11 cellular contexts compared by ENCODE assay signal in genomic region chr12:53298154-53298553, GRCh38. TPM values are rescaled to one million over a fixed set of nuclear protein-coding genes. Genes with fewer than 3 reads are reported as not detected.
DNase-seq lines count a peak whose midpoint lies in the region; ATAC-seq and TF ChIP-seq lines count a peak whose summit lies in the region.
"Had no signal": no experiment of that assay in that cellular context is flagged by ENCODE, and none has a peak within 500 bp of the region (broad histone marks: within the 10 kb centered on the region; RNA-seq: fewer than 3 reads in every experiment).

No MANE protein-coding gene starts in this region.

- no peak for TF ChIP-seq CTCF in Panc1 (IDR thresholded peaks at IDR 0.05)
- no peak for TF ChIP-seq CTCF in smooth muscle cell (IDR thresholded peaks at IDR 0.05; ENCODE audit: borderline replicate concordance, insufficient read depth, poor library complexity, severe bottlenecking)

- intact Hi-C loops in Panc1 (cut with micrococcal nuclease; ENCODE audit: unreplicated experiment): no loop called here

- DNase-seq in SIG-M5 treated with dmso at 0.1 percent for 504 hours (lab: John Stamatoyannopoulos, UW; ENCODE audit: unreplicated experiment): peak; percentile 71
- DNase-seq in SIG-M5 (lab: John Stamatoyannopoulos, UW): no peak
- no peak for DNase-seq in Panc1 (ENCODE audit: low read depth, low spot score)
- DNase-seq in fibroblast of gingiva (ENCODE audit: low read depth): peak; percentile 95
- DNase-seq in smooth muscle cell (lab: John Stamatoyannopoulos, UW; ENCODE audit: unreplicated experiment): no peak
- no peak for DNase-seq in H4 (ENCODE audit: low spot score)
- DNase-seq in activated effector memory CD4-positive, alpha-beta T cell treated with anti-CD3 and anti-CD28 coated beads, Interleukin-2, amount 50 U/mL, for 16 hours: no peak
- DNase-seq: 8988T had no signal

- no peaks in the 10 kb centered on the region for H3K27me3 ChIP-seq in Panc1 (ENCODE audit: control insufficient read depth, insufficient read depth, low read length)
- no peaks in the 10 kb centered on the region for H3K27me3 ChIP-seq in smooth muscle cell (ENCODE audit: low read depth)

- H3K4me1 ChIP-seq in Panc1 (ENCODE audit: control insufficient read depth, insufficient read depth, low read length): peaks cover 47% of the 10 kb centered on the region
- H3K4me1 ChIP-seq in smooth muscle cell (ENCODE audit: low read depth): peaks cover 25% of the 10 kb centered on the region

- peak overlapping the region in 1 of 2 experiments; percentile 7; a peak in 1 of 4 replicates for H3K4me3 ChIP-seq in Panc1 (ENCODE audit: low read depth in 2 of 2, low read length in 2 of 2)
- no peak overlapping the region for H3K4me3 ChIP-seq in smooth muscle cell

- H3K9me3 ChIP-seq in Panc1 (ENCODE audit: control insufficient read depth, insufficient read depth, low read depth, low read length): no peaks in the 10 kb centered on the region
- no peaks in the 10 kb centered on the region for H3K9me3 ChIP-seq in smooth muscle cell (replicated peaks; ENCODE audit: low read depth)

- no peaks in the 10 kb centered on the region for H4K20me1 ChIP-seq in smooth muscle cell (ENCODE audit: low read depth)

- H3K36me3 ChIP-seq in Panc1 (ENCODE audit: control insufficient read depth, insufficient read depth, low read length) (no peaks in the 10 kb centered on the region; the same call in 1 of the 2 replicates), smooth muscle cell (ENCODE audit: low read depth) (no peaks in the 10 kb centered on the region)

- ATAC-seq in Panc1 (no peak), GM18505 (IDR thresholded peaks at IDR 0.05; ENCODE audit: unreplicated experiment) (no peak)

- H3F3A ChIP-seq in smooth muscle cell (ENCODE audit: low read depth): peaks cover 31% of the 10 kb centered on the region

- no peak overlapping the region for H2AFZ ChIP-seq in smooth muscle cell (ENCODE audit: low read depth)

- H3K79me2 ChIP-seq in smooth muscle cell (ENCODE audit: low read depth): peaks cover 46% of the 10 kb centered on the region

- WGBS in smooth muscle cell (ENCODE audit: low lambda C conversion rate): 70% methylated on average over 5 of the region's 5 CpGs

- in situ Hi-C loops in Panc1 (cut with HindIII; ENCODE audit: low pct_unique_long_range_greater_than_20kb, low sequenced_read_pairs): no loop called here

- CTCF ChIA-PET in Panc1 (lab: Charles Lee): interaction anchor here (1.2 to 1.3 kb wide), 2 partner anchors 23 to 85 kb away, joined by 3 to 4 read pairs; partner anchors contain the start of gene AAAS

- H3K27ac ChIP-seq in Panc1 (ENCODE audit: low read length): peak overlapping the region; percentile 29; the same call in 1 of the 2 replicates
- peak overlapping the region; percentile 94 for H3K27ac ChIP-seq in smooth muscle cell (ENCODE audit: low read depth)

- H3K9ac ChIP-seq in smooth muscle cell (ENCODE audit: low read depth): no peak overlapping the region

- BruUV-seq in Panc1 (replicated peaks; lab: Mats Ljungman, UMichigan): no TSS peak

- POLR2A ChIA-PET in Panc1 (lab: Charles Lee): interaction anchor here (0.7 kb wide), 2 partner anchors 22 to 92 kb away, joined by 4 to 5 read pairs; no protein-coding TSS in a partner anchor

- H3K4me2 ChIP-seq in smooth muscle cell: no peak overlapping the region

- TF ChIP-seq POLR2A in GM18505 (IDR thresholded peaks at IDR 0.05; ENCODE audit: borderline replicate concordance, extremely low read depth, insufficient read depth, insufficient read length): no peak

RNA-seq across cellular contexts. Expression of gene MYG1, which starts 1.3 kb away (rescaled TPM):
- total RNA-seq in Panc1 (2021; ENCODE audit: unreplicated experiment) (77.4 TPM), smooth muscle cell (30.8 and 39.1 TPM in 2 replicates)
- polyA plus RNA-seq in Panc1 (2012; ENCODE audit: insufficient read length): 79.4 TPM
- polyA plus RNA-seq in smooth muscle cell: 56.9 and 60.9 TPM in 2 replicates
- total RNA-seq in H4 (2014; rRNA removed; shearing (Covaris generic)): 80.2 and 82.8 TPM in 2 replicates

RNA-seq across cellular contexts. Expression of gene PFDN5, which starts 2.8 kb away (rescaled TPM):
- total RNA-seq in Panc1 (2021; ENCODE audit: unreplicated experiment) (340 TPM), smooth muscle cell (416 and 464 TPM in 2 replicates)
- polyA plus RNA-seq in Panc1 (2012; ENCODE audit: insufficient read length): 383 TPM
- polyA plus RNA-seq in smooth muscle cell: 523 and 540 TPM in 2 replicates
- total RNA-seq in H4 (2014; rRNA removed; shearing (Covaris generic)): 462 and 537 TPM in 2 replicates

RNA-seq across cellular contexts. Expression of gene AAAS, which starts 23.3 kb away (rescaled TPM):
- 77.7 TPM for total RNA-seq in Panc1 (2021; ENCODE audit: unreplicated experiment)
- polyA plus RNA-seq in Panc1 (2012; ENCODE audit: insufficient read length): 54.8 TPM
- 56.8 and 57.3 TPM in 2 replicates for total RNA-seq in smooth muscle cell
- 58.3 and 65.7 TPM in 2 replicates for polyA plus RNA-seq in smooth muscle cell
- 57.0 and 74.6 TPM in 2 replicates for total RNA-seq in H4 (2014; rRNA removed; shearing (Covaris generic))

RNA-seq across cellular contexts. Expression of gene ESPL1, which starts 30.1 kb away (rescaled TPM):
- total RNA-seq in Panc1 (2021; ENCODE audit: unreplicated experiment) (54.6 TPM), smooth muscle cell (3.1 and 4.7 TPM in 2 replicates)
- 13.7 TPM for polyA plus RNA-seq in Panc1 (2012; ENCODE audit: insufficient read length)
- 2.0 and 3.5 TPM in 2 replicates for polyA plus RNA-seq in smooth muscle cell
- 7.8 and 22.6 TPM in 2 replicates for total RNA-seq in H4 (2014; rRNA removed; shearing (Covaris generic))

RNA-seq across cellular contexts. Expression of gene SP7, which starts 38.0 kb away (rescaled TPM):
- total RNA-seq in Panc1 (2021; ENCODE audit: unreplicated experiment) (not detected), smooth muscle cell (0.04 and 0.40 TPM in 2 replicates)
- polyA plus RNA-seq in Panc1 (2012; ENCODE audit: insufficient read length): not detected
- 0.38 TPM in 1 of 2 replicates, not detected in the other for polyA plus RNA-seq in smooth muscle cell
- total RNA-seq in H4 (2014; rRNA removed; shearing (Covaris generic)): not detected in 2 replicates
- total RNA-seq: kidney epithelial cell had no signal
- polyA plus RNA-seq: adipose tissue had no signal

Comparison
In these comparisons a context has a peak if more than half of its experiments do, and no peak if none do; other contexts are left out.
1. DNase-seq: peak in SIG-M5 treated with dmso at 0.1 percent for 504 hours (single experiment) and fibroblast of gingiva (single experiment); none in SIG-M5 (single experiment), Panc1 (single experiment), smooth muscle cell (single experiment), H4 (single experiment) and activated effector memory CD4-positive, alpha-beta T cell treated with anti-CD3 and anti-CD28 coated beads, Interleukin-2, amount 50 U/mL, for 16 hours (single experiment).